ENCODE assay signal across 15 cellular contexts in genomic region chr1:95287078-95287477, GRCh38. TPM values are rescaled to one million over a fixed set of nuclear protein-coding genes. Genes with fewer than 3 reads are reported as not detected.
DNase-seq lines count a peak whose midpoint lies in the region; ATAC-seq and TF ChIP-seq lines count a peak whose summit lies in the region.
"Had no signal": no experiment of that assay in that cellular context is flagged by ENCODE, and none has a peak within 500 bp of the region (broad histone marks: within the 10 kb centered on the region; RNA-seq: fewer than 3 reads in every experiment).

No MANE protein-coding gene starts in this region.

- H3K36me3 Mint-ChIP-seq in WTC11 (no peaks in the 10 kb centered on the region), neural progenitor cell (no peaks in the 10 kb centered on the region), H9 (ENCODE audit: insufficient read depth in 1 of 3, low read depth in 3 of 3) (no peaks in the 10 kb centered on the region; a peak in 1 of 7 replicates)

- H3K9me3 Mint-ChIP-seq in WTC11 (no peaks in the 10 kb centered on the region), neural progenitor cell (no peaks in the 10 kb centered on the region), H9 (no peaks in the 10 kb centered on the region; a peak in 1 of 5 replicates)

- H3K4me1 Mint-ChIP-seq in WTC11, result peaks cover 18% of the 10 kb centered on the region
- peaks cover 10% of the 10 kb centered on the region for H3K4me1 Mint-ChIP-seq in neural progenitor cell
- H3K4me1 Mint-ChIP-seq in H9, result peaks cover 18 to 28% of the 10 kb centered on the region in 2 experiments

- ATAC-seq in WTC11, result 0 out of 2 replicates have a peak, but pooled peaks have one; percentile 43
- no peak for ATAC-seq in HG03159 (IDR thresholded peaks at IDR 0.05; ENCODE audit: unreplicated experiment)
- ATAC-seq: gastrocnemius medialis, left cardiac atrium had no signal

- H3K18ac ChIP-seq in neuronal stem cell (ENCODE audit: low read length) (no peak overlapping the region), H9 (ENCODE audit: insufficient read length, low read depth, low read length) (no peak overlapping the region)

- H3K27me3 Mint-ChIP-seq in WTC11 (ENCODE audit: low read depth), result no peaks in the 10 kb centered on the region
- H3K27me3 Mint-ChIP-seq in neural progenitor cell (ENCODE audit: insufficient read depth, low read depth), result peaks cover 6% of the 10 kb centered on the region
- no peaks in the 10 kb centered on the region for H3K27me3 Mint-ChIP-seq in H9 (ENCODE audit: low read depth)

- no peaks in the 10 kb centered on the region for H3K79me2 ChIP-seq in neural progenitor cell (ENCODE audit: low read depth)
- H3K79me2 ChIP-seq in H9 (ENCODE audit: insufficient read depth, low read length), result no peaks in the 10 kb centered on the region

- H3K9me3 ChIP-seq in neural progenitor cell (ENCODE audit: low read depth) (no peaks in the 10 kb centered on the region), neuronal stem cell (replicated peaks in 1 of 2; ENCODE audit: control insufficient read depth in 2 of 2, insufficient read depth in 1 of 2, low read depth in 1 of 2, low read length in 2 of 2) (peaks cover 0 to 1% of the 10 kb centered on the region in 2 donors), H9 (ENCODE audit: control insufficient read depth, low read depth, low read length) (no peaks in the 10 kb centered on the region)
- H3K9me3 ChIP-seq: gastrocnemius medialis, MG63, upper lobe of left lung had no signal

- H3K79me1 ChIP-seq in neuronal stem cell (ENCODE audit: low read depth, low read length) (no peaks in the 10 kb centered on the region), H9 (ENCODE audit: insufficient read depth, low read depth, low read length, poor library complexity, severe bottlenecking) (no peaks in the 10 kb centered on the region)

- H3T11ph ChIP-seq in H9 (ENCODE audit: low read length), result no peak overlapping the region

- H2BK5ac ChIP-seq in neuronal stem cell (ENCODE audit: low read length) (no peak overlapping the region), H9 (ENCODE audit: insufficient read length, low read length) (no peak overlapping the region)

- peak; percentile 9 to 40 for DNase-seq in NCI-H2081 (lab: John Stamatoyannopoulos, UW)
- DNase-seq in NCI-H2081 treated with DMSO at 0.1 percent for 48 hours (lab: John Stamatoyannopoulos, UW), result no peak
- peak; percentile 36 for DNase-seq in NCI-H1694 treated with DMSO at 0.1 percent for 48 hours (lab: John Stamatoyannopoulos, UW)
- DNase-seq in WTC11 (ENCODE audit: low spot score), result no peak
- peak; percentile 38 for DNase-seq in neural progenitor cell (ENCODE audit: low spot score)
- DNase-seq in neuronal stem cell (ENCODE audit: low spot score), result no peak
- no peak for DNase-seq in H9
- DNase-seq: activated T-cell treated with anti-CD3 and anti-CD28 coated beads for 4 hours; effector CD4-positive, alpha-beta T cell; gastrocnemius medialis; left cardiac atrium; MG63; stimulated activated CD4-positive, alpha-beta T cell treated with anti-CD3 and anti-CD28 coated beads, Interleukin-12 subunit alpha, Interleukin-12 subunit beta, amount 100 ng/mL, for 4 hours; upper lobe of left lung had no signal

- no peaks in the 10 kb centered on the region for H3K36me3 ChIP-seq in neural progenitor cell
- no peaks in the 10 kb centered on the region for H3K36me3 ChIP-seq in neuronal stem cell (replicated peaks in 1 of 2; ENCODE audit: control insufficient read depth in 2 of 2, insufficient read depth in 2 of 2, low read length in 2 of 2)
- H3K36me3 ChIP-seq: gastrocnemius medialis, MG63, upper lobe of left lung had no signal

- H3K4me2 ChIP-seq in neural progenitor cell, result no peak overlapping the region
- H3K4me2 ChIP-seq in neuronal stem cell (ENCODE audit: insufficient read depth, low read length, poor library complexity, severe bottlenecking), result no peak overlapping the region
- H3K4me2 ChIP-seq in H9 (ENCODE audit: insufficient read depth, insufficient read length, low read length), result no peak overlapping the region

- H2AK5ac ChIP-seq in neuronal stem cell (ENCODE audit: low read depth, low read length) (no peak overlapping the region), H9 (ENCODE audit: insufficient read length, low read length) (no peak overlapping the region)

- H2BK12ac ChIP-seq in neuronal stem cell (ENCODE audit: low read length) (no peak overlapping the region), H9 (ENCODE audit: insufficient read length, low read depth, low read length) (no peak overlapping the region)

- no peaks in the 10 kb centered on the region for H3F3A ChIP-seq in neural progenitor cell (ENCODE audit: low read depth)

- no peak overlapping the region for H4K8ac ChIP-seq in neuronal stem cell (ENCODE audit: low read depth, low read length)
- H4K8ac ChIP-seq in H9 (replicated peaks; ENCODE audit: insufficient read length, low read depth, low read length), result no peak overlapping the region

- H3K23me2 ChIP-seq in H9 (ENCODE audit: insufficient read length, low read depth, low read length, poor library complexity, severe bottlenecking), result no peaks in the 10 kb centered on the region

- no peak overlapping the region for H3K4me3 Mint-ChIP-seq in WTC11
- H3K4me3 Mint-ChIP-seq in neural progenitor cell, result no peak overlapping the region
- H3K4me3 Mint-ChIP-seq in H9, result no peak overlapping the region

- H4K20me1 ChIP-seq in neural progenitor cell (ENCODE audit: low read depth) (no peaks in the 10 kb centered on the region), H9 (ENCODE audit: control insufficient read depth, insufficient read depth, insufficient read length) (no peaks in the 10 kb centered on the region)

- no peak overlapping the region for H2AFZ ChIP-seq in neural progenitor cell (replicated peaks)
- H2AFZ ChIP-seq in neuronal stem cell (ENCODE audit: low read length), result no peak overlapping the region
- H2AFZ ChIP-seq in H9 (ENCODE audit: low read length), result no peak overlapping the region

- no peak overlapping the region for H2BK20ac ChIP-seq in H9 (ENCODE audit: low read depth, low read length, poor library complexity, severe bottlenecking)

- CTCF ChIA-PET in WTC11 (lab: Charles Lee), result interaction anchor here (0.6 to 1.4 kb wide), 5 partner anchors 21 to 794 kb away, joined by 3 to 4 read pairs (median 4); no protein-coding TSS in a partner anchor

- POLR2A ChIA-PET in WTC11 (lab: Charles Lee), result no interaction called here

- WGBS in neuronal stem cell (ENCODE audit: extremely low coverage in 2 of 2, insufficient read length in 2 of 2, insufficient replicate concordance in 1 of 2), 2 donors, result no CpG with 5 or more reads among the region's 2 CpGs
- WGBS in H9 (ENCODE audit: extremely low coverage, insufficient read length, low lambda C conversion rate), result no CpG with 5 or more reads among the region's 2 CpGs

- TF ChIP-seq CTCF in WTC11 (IDR thresholded peaks at IDR 0.05) (no peak), neural progenitor cell (IDR thresholded peaks at IDR 0.05) (peak; percentile 56), H9 (conservative IDR thresholded peaks at IDR 0.05) (no peak; the same call in 2 of the 3 replicates)

- H4K91ac ChIP-seq in neuronal stem cell (ENCODE audit: low read depth, low read length, poor library complexity) (no peak overlapping the region), H9 (ENCODE audit: insufficient read length, low read depth, low read length) (no peak overlapping the region)

- no peak overlapping the region for H3K27ac Mint-ChIP-seq in WTC11
- no peak overlapping the region for H3K27ac Mint-ChIP-seq in neural progenitor cell
- H3K27ac Mint-ChIP-seq in H9, result no peak overlapping the region

- H2BK120ac ChIP-seq in neuronal stem cell (ENCODE audit: low read depth, low read length) (no peak overlapping the region), H9 (ENCODE audit: low read depth, low read length, poor library complexity, severe bottlenecking) (no peak overlapping the region)

- H3K14ac ChIP-seq in neuronal stem cell (ENCODE audit: low read length), result no peak overlapping the region
- no peak overlapping the region for H3K14ac ChIP-seq in H9 (ENCODE audit: insufficient read depth, low read length)

- no peaks in the 10 kb centered on the region for H3K27me3 ChIP-seq in neural progenitor cell
- H3K27me3 ChIP-seq in neuronal stem cell (ENCODE audit: control insufficient read depth in 3 of 3, insufficient read depth in 3 of 3, low read depth in 1 of 3, low read length in 3 of 3), result peaks cover 0 to 3% (median 0%) of the 10 kb centered on the region in 3 experiments
- H3K27me3 ChIP-seq in H9 (ENCODE audit: insufficient read depth, low read length), result no peaks in the 10 kb centered on the region
- H3K27me3 ChIP-seq: gastrocnemius medialis, MG63, upper lobe of left lung had no signal

- H3K23ac ChIP-seq in neuronal stem cell (ENCODE audit: low read depth, low read length, poor library complexity), result no peak overlapping the region
- H3K23ac ChIP-seq in H9 (ENCODE audit: insufficient read length, low read depth, low read length), result no peak overlapping the region

- H3K4me1 ChIP-seq in neural progenitor cell, result peaks cover 8% of the 10 kb centered on the region
- H3K4me1 ChIP-seq in neuronal stem cell (ENCODE audit: control insufficient read depth in 2 of 2, insufficient read depth in 1 of 2, low read depth in 1 of 2, low read length in 2 of 2), result peaks cover 0 to 2% of the 10 kb centered on the region in 2 donors
- H3K4me1 ChIP-seq in H9 (ENCODE audit: insufficient read depth, low read length), result no peaks in the 10 kb centered on the region
- H3K4me1 ChIP-seq: gastrocnemius medialis, upper lobe of left lung had no signal

- H3K56ac ChIP-seq in H9 (ENCODE audit: insufficient read length, low read depth, low read length), result no peak overlapping the region

- no peak overlapping the region for H4K5ac ChIP-seq in H9 (ENCODE audit: insufficient read length, low read depth, low read length)

- H3K27ac ChIP-seq in neural progenitor cell, result no peak overlapping the region
- no peak overlapping the region for H3K27ac ChIP-seq in neuronal stem cell (replicated peaks; ENCODE audit: low read length)
- no peak overlapping the region for H3K27ac ChIP-seq in H9 (ENCODE audit: insufficient read length, low read depth, low read length)
- H3K27ac ChIP-seq: gastrocnemius medialis, upper lobe of left lung had no signal

- H2BK15ac ChIP-seq in neuronal stem cell (ENCODE audit: low read length) (no peak overlapping the region), H9 (ENCODE audit: low read depth, low read length) (no peak overlapping the region)

- H3K4ac ChIP-seq in neuronal stem cell (ENCODE audit: low read length), result no peak overlapping the region
- no peak overlapping the region for H3K4ac ChIP-seq in H9 (ENCODE audit: low read depth, low read length)

- H3K4me3 ChIP-seq in neural progenitor cell (no peak overlapping the region), neuronal stem cell (ENCODE audit: low read length in 2 of 2) (no peak overlapping the region)
- H3K4me3 ChIP-seq: gastrocnemius medialis, MG63, upper lobe of left lung had no signal

- no peak overlapping the region for H3K9ac ChIP-seq in neural progenitor cell
- H3K9ac ChIP-seq in neuronal stem cell (ENCODE audit: low read depth, low read length, poor library complexity), result no peak overlapping the region
- no peak overlapping the region for H3K9ac ChIP-seq in H9 (ENCODE audit: extremely low read depth, insufficient read length, low read length)

TF ChIP-seq in WTC11, 78 proteins besides CTCF, POLR2A, EP300 and RAD21 (continues in another document):
- no peak for TF ChIP-seq ZNF671 (CRISPR knock-in tag; IDR thresholded peaks at IDR 0.05)

RNA-seq across cellular contexts. Expression of gene RWDD3, which starts 53.1 kb away (rescaled TPM):
- total RNA-seq in WTC11 (2021) (13.7 to 17.4 TPM (median 13.9 TPM) in 3 replicates), neural progenitor cell (ENCODE audit: low replicate concordance) (22.1 and 32.2 TPM in 2 replicates), H9 (2021) (15.3 and 18.0 TPM in 2 replicates)
- 31.5 TPM for polyA plus RNA-seq in neuronal stem cell (2013, experiment 1 of 2)
- polyA plus RNA-seq in neuronal stem cell (2013, experiment 2 of 2), result 35.7 TPM

Comparison
In these comparisons a context has a peak if more than half of its experiments do, and no peak if none do; other contexts are left out.
1. DNase-seq: peak in NCI-H2081 (2 of 2), NCI-H1694 treated with DMSO at 0.1 percent for 48 hours (single experiment) and neural progenitor cell (single experiment); none in NCI-H2081 treated with DMSO at 0.1 percent for 48 hours (single experiment), WTC11 (single experiment), neuronal stem cell (single experiment) and H9 (single experiment).